24 cellular contexts compared by ENCODE assay signal in the genomic region with DNA sequence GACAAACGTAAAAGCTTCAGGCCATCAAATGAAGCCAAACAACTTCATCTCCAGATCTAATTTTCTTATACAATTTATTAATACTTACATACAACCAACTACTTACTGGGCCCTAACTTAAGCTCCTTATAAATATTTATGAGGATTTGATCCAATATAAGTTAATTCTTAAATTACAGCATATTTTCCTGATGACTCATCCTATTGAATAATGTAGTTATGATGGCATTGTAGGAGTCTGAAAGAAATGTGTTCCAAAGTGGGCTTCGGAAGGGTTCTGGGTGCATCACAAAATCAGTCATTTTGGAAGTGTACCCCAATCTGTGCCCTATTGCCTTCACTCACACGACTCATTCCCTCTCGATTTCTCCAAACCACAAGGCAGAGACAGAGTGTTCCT.
"Had no signal": no experiment of that assay in that cellular context is flagged by ENCODE, and none has a peak within 500 bp of the region (broad histone marks: within the 10 kb centered on the region; RNA-seq: fewer than 3 reads in every experiment).

No MANE protein-coding gene starts in this region.

- H3K27ac Mint-ChIP-seq: effector memory CD8-positive, alpha-beta T cell; naive thymus-derived CD4-positive, alpha-beta T cell; nephron; neural progenitor cell; stimulated activated effector memory CD8-positive, alpha-beta T cell treated with anti-CD3 and anti-CD28 coated beads, Interleukin-12 subunit alpha, Interleukin-12 subunit beta, amount 100 ng/mL, for 72 hours had no signal

- H3K36me3 Mint-ChIP-seq: naive thymus-derived CD4-positive, alpha-beta T cell; neural progenitor cell; stimulated activated effector memory CD8-positive, alpha-beta T cell treated with anti-CD3 and anti-CD28 coated beads, Interleukin-12 subunit alpha, Interleukin-12 subunit beta, amount 100 ng/mL, for 72 hours had no signal

- H3K27me3 Mint-ChIP-seq: effector memory CD8-positive, alpha-beta T cell; naive thymus-derived CD4-positive, alpha-beta T cell had no signal

- H3K4me1 Mint-ChIP-seq: naive thymus-derived CD4-positive, alpha-beta T cell; neural progenitor cell; stimulated activated effector memory CD8-positive, alpha-beta T cell treated with anti-CD3 and anti-CD28 coated beads, Interleukin-12 subunit alpha, Interleukin-12 subunit beta, amount 100 ng/mL, for 72 hours had no signal

- ATAC-seq: effector memory CD8-positive, alpha-beta T cell; foreskin keratinocyte; gastroesophageal sphincter; heart left ventricle; left cardiac atrium; left lung; naive thymus-derived CD4-positive, alpha-beta T cell; sciatic nerve; stimulated activated effector memory CD8-positive, alpha-beta T cell treated with anti-CD3 and anti-CD28 coated beads, Interleukin-12 subunit alpha, Interleukin-12 subunit beta, amount 100 ng/mL, for 72 hours had no signal

- DNase-seq: cortex of kidney; effector memory CD8-positive, alpha-beta T cell; foreskin keratinocyte; heart left ventricle; left cardiac atrium; left lung; mesenchymal stem cell; midbrain; naive thymus-derived CD4-positive, alpha-beta T cell; occipital lobe; ovary; posterior cingulate gyrus; stimulated activated CD4-positive, alpha-beta T cell treated with anti-CD3 and anti-CD28 coated beads, Interleukin-12 subunit alpha, Interleukin-12 subunit beta, amount 100 ng/mL, for 4 hours; stimulated activated CD4-positive, alpha-beta T cell treated with anti-CD3 and anti-CD28 coated beads, Interleukin-1b, Interleukin-23, amount 100 ng/mL, for 48 hours; stimulated activated CD4-positive, alpha-beta T cell treated with anti-CD3 and anti-CD28 coated beads, Interleukin-4, amount 100 ng/mL, for 24 hours; stimulated activated naive CD4-positive, alpha-beta T cell treated with Interleukin-2 at 50 U/mL for 16 hours; stomach; thyroid gland; trophoblast cell had no signal

- H3K4me3 Mint-ChIP-seq: effector memory CD8-positive, alpha-beta T cell; naive thymus-derived CD4-positive, alpha-beta T cell; nephron; neural progenitor cell; stimulated activated effector memory CD8-positive, alpha-beta T cell treated with anti-CD3 and anti-CD28 coated beads, Interleukin-12 subunit alpha, Interleukin-12 subunit beta, amount 100 ng/mL, for 72 hours had no signal
